10 cellular contexts compared by ENCODE assay signal in genomic region chr3:58353722-58354553, GRCh38. TPM values are rescaled to one million over a fixed set of nuclear protein-coding genes. Genes with fewer than 3 reads are reported as not detected.
DNase-seq lines count a peak whose midpoint lies in the region; ATAC-seq and TF ChIP-seq lines count a peak whose summit lies in the region.
"Had no signal": no experiment of that assay in that cellular context is flagged by ENCODE, and none has a peak within 500 bp of the region (broad histone marks: within the 10 kb centered on the region; RNA-seq: fewer than 3 reads in every experiment).

No MANE protein-coding gene starts in this region.

- POLR2A ChIA-PET in BJ (lab: Charles Lee) (no interaction called here), WTC11 (lab: Charles Lee) (no interaction called here)

- no peaks in the 10 kb centered on the region; the same call in 1 of the 2 replicates for H3K36me3 Mint-ChIP-seq in WTC11
- H3K36me3 Mint-ChIP-seq in immature natural killer cell: no peaks in the 10 kb centered on the region

- CTCF ChIA-PET in BJ (lab: Yijun Ruan, JAX) (interaction anchor here (1.0 to 1.1 kb wide), 2 partner anchors 11 to 19 kb away, joined by 3 read pairs; no protein-coding TSS in a partner anchor), WTC11 (lab: Charles Lee) (interaction anchor here (0.7 kb wide), 1 partner anchor 334 kb away, joined by 3 read pairs; no protein-coding TSS in a partner anchor)

- no peak for DNase-seq in BJ (ENCODE audit: low read depth)
- peak; percentile 26 for DNase-seq in HT1080 (ENCODE audit: low read depth)
- DNase-seq in WTC11 (ENCODE audit: low spot score): no peak
- peak; percentile 56 to 65 (median 62) for DNase-seq in immature natural killer cell
- no peak for DNase-seq in NCI-H524 (lab: John Stamatoyannopoulos, UW)
- DNase-seq in cortex of kidney (lab: John Stamatoyannopoulos, UW): no peak
- no peak for DNase-seq in mucosa of gallbladder (ENCODE audit: low spot score)
- no peak for DNase-seq in NCI-H2029 (lab: John Stamatoyannopoulos, UW)
- DNase-seq: NCI-H1105; stimulated activated CD8-positive, alpha-beta memory T cell treated with anti-CD3 and anti-CD28 coated beads, Interleukin-4, amount 100 ng/mL, for 48 hours had no signal

- H3K27me3 Mint-ChIP-seq in WTC11 (ENCODE audit: low read depth) (no peaks in the 10 kb centered on the region), immature natural killer cell (ENCODE audit: low read depth in 3 of 3) (peaks cover 0 to 6% (median 4%) of the 10 kb centered on the region in 3 donors)

- no peaks in the 10 kb centered on the region for H3K27me3 ChIP-seq in BJ (ENCODE audit: control insufficient read depth, insufficient read depth, low read length)

- H3K4me3 Mint-ChIP-seq in WTC11 (no peak overlapping the region), immature natural killer cell (peak overlapping the region; percentile 75 to 89 (median 83))

- H3K4me3 ChIP-seq in BJ (ENCODE audit: low read depth, low read length): no peak overlapping the region

- no peaks in the 10 kb centered on the region for H3K36me3 ChIP-seq in BJ (ENCODE audit: control insufficient read depth, insufficient read depth, low read length)

- H3K9me3 Mint-ChIP-seq in WTC11: no peaks in the 10 kb centered on the region
- H3K9me3 Mint-ChIP-seq in immature natural killer cell: no peaks in the 10 kb centered on the region

- peak overlapping the region; percentile 52; the same call in 1 of the 2 replicates for H3K27ac Mint-ChIP-seq in WTC11
- peak overlapping the region; percentile 68 to 92 (median 84) for H3K27ac Mint-ChIP-seq in immature natural killer cell

- no peak; the same call in 1 of the 2 replicates for ATAC-seq in WTC11

- peaks cover 14% of the 10 kb centered on the region for H3K4me1 Mint-ChIP-seq in WTC11
- peaks cover 89 to 94% of the 10 kb centered on the region in 2 donors for H3K4me1 Mint-ChIP-seq in immature natural killer cell

- TF ChIP-seq CTCF in BJ (IDR thresholded peaks at IDR 0.05; ENCODE audit: insufficient read depth, low read depth, low read length) (peak; percentile 19; the same call in 1 of the 2 replicates), WTC11 (IDR thresholded peaks at IDR 0.05) (no peak)

TF ChIP-seq in WTC11, 78 proteins besides CTCF, POLR2A, EP300 and RAD21:
- TF ChIP-seq FOXP4 (CRISPR knock-in tag; IDR thresholded peaks at IDR 0.05): no peak

RNA-seq across cellular contexts. Expression of gene PXK, which starts 21.2 kb away (rescaled TPM):
- polyA plus RNA-seq in BJ (2011; rRNA removed): 36.4 and 38.9 TPM in 2 replicates
- polyA minus RNA-seq in BJ (2011; rRNA and poly(A)+ RNA removed): 20.0 and 28.3 TPM in 2 replicates
- 19.6 and 23.3 TPM in 2 replicates for total RNA-seq in HT1080 (2014; rRNA removed; shearing (Covaris generic))
- 28.9 and 39.7 TPM in 2 replicates for polyA plus RNA-seq in HT1080 (2015; cell fraction: cytosol; rRNA removed)
- 42.4 and 42.7 TPM in 2 replicates for polyA plus RNA-seq in HT1080 (2015; cell fraction: nucleus; rRNA removed)
- total RNA-seq in WTC11 (2021): 6.6 to 9.4 TPM (median 6.9 TPM) in 3 replicates
- 10 to 100 TPM; 30.3 to 47.5 (median 32.2) TPM for polyA plus RNA-seq in immature natural killer cell
- 23.2 TPM for total RNA-seq in mucosa of gallbladder

RNA-seq across cellular contexts. Expression of gene HTD2, which starts 47.6 kb away (rescaled TPM):
- polyA plus RNA-seq in BJ (2011; rRNA removed): 5.2 and 8.3 TPM in 2 replicates
- polyA minus RNA-seq in BJ (2011; rRNA and poly(A)+ RNA removed): 1.6 and 3.1 TPM in 2 replicates
- total RNA-seq in HT1080 (2014; rRNA removed; shearing (Covaris generic)): 10.1 and 11.6 TPM in 2 replicates
- 11.3 and 12.4 TPM in 2 replicates for polyA plus RNA-seq in HT1080 (2015; cell fraction: cytosol; rRNA removed)
- 8.4 and 8.6 TPM in 2 replicates for polyA plus RNA-seq in HT1080 (2015; cell fraction: nucleus; rRNA removed)
- total RNA-seq in WTC11 (2021): 9.9 to 14.5 TPM (median 11.4 TPM) in 3 replicates
- polyA plus RNA-seq in immature natural killer cell: 10 to 100 TPM; 12.1 to 27.0 (median 15.0) TPM
- total RNA-seq in mucosa of gallbladder: 10.6 TPM

RNA-seq across cellular contexts. Expression of gene RPP14, which starts 47.9 kb away (rescaled TPM):
- polyA plus RNA-seq in BJ (2011; rRNA removed) (10.9 and 13.3 TPM in 2 replicates), immature natural killer cell (1 to 10 TPM; 2.7 to 7.4 (median 3.2) TPM)
- polyA minus RNA-seq in BJ (2011; rRNA and poly(A)+ RNA removed): 4.1 and 6.2 TPM in 2 replicates
- 20.0 and 23.0 TPM in 2 replicates for total RNA-seq in HT1080 (2014; rRNA removed; shearing (Covaris generic))
- polyA plus RNA-seq in HT1080 (2015; cell fraction: cytosol; rRNA removed): 16.8 and 17.5 TPM in 2 replicates
- polyA plus RNA-seq in HT1080 (2015; cell fraction: nucleus; rRNA removed): 14.2 and 16.2 TPM in 2 replicates
- total RNA-seq in WTC11 (2021) (16.7 to 17.9 TPM (median 17.0 TPM) in 3 replicates), mucosa of gallbladder (13.7 TPM)

Comparison
In these comparisons a context has a peak if more than half of its experiments do, and no peak if none do; other contexts are left out.
1. DNase-seq: peak in HT1080 (single experiment) and immature natural killer cell (3 of 3); none in BJ (single experiment), WTC11 (single experiment), NCI-H524 (0 of 2), cortex of kidney (single experiment), mucosa of gallbladder (single experiment) and NCI-H2029 (single experiment).